ENCODE assay signal across 8 cellular contexts in the genomic region with DNA sequence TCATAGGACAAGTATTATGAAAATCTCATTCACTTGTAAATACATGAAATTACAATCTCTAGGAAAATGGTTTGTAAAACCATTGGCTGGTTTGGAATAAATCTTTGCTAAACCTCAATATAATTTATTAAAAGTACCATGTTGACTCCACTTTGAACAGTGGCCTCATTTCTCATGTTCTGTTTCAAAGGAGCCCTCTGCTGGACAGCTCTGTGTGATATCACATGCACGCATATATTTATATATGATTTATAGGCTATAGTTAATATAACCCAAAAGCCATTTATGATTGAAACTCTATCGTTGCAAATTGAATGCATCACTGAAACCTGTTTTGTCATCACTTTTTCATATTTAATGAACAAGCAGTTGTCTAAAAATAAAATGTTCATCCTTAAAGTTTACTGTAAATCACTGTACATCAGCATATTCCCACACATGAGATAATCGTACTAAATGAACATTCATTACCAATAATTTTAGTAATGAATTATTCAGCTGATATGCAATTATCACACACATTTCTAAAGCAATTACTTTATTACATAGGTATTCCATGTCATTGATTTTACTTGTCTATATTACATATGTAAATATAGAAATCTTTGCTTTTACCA.
DNase-seq lines count a peak whose midpoint lies in the region; ATAC-seq and TF ChIP-seq lines count a peak whose summit lies in the region.

No MANE protein-coding gene starts in this region.

- H3K9me3 Mint-ChIP-seq in glutamatergic neuron (ENCODE audit: unreplicated experiment) (no peaks in the 10 kb centered on the region), Calu3 (ENCODE audit: low read depth, unreplicated experiment) (no peaks in the 10 kb centered on the region)

- peak; percentile 59 for TF ChIP-seq CTCF in AG10803 (conservative IDR thresholded peaks at IDR 0.05; ENCODE audit: low read length)
- TF ChIP-seq CTCF in glutamatergic neuron (IDR thresholded peaks at IDR 0.05; ENCODE audit: partially characterized antibody, unreplicated experiment), result peak; percentile 49
- no peak for TF ChIP-seq CTCF in Calu3 (IDR thresholded peaks at IDR 0.05; ENCODE audit: unreplicated experiment)
- no peak for TF ChIP-seq CTCF in omental fat pad (IDR thresholded peaks at IDR 0.05)

- CTCF ChIA-PET in Calu3 (lab: Charles Lee), result no interaction called here

- no peak for ATAC-seq in HG02642 (IDR thresholded peaks at IDR 0.05; ENCODE audit: poor library complexity, unreplicated experiment)
- ATAC-seq in omental fat pad (ENCODE audit: low FRiP score), result no peak

- in situ Hi-C loops in KBM-7 (cut with MboI; ENCODE audit: low pct_unique_long_range_greater_than_20kb, low sequenced_read_pairs) (no loop called here), SK-MEL-5 (cut with HindIII; ENCODE audit: low pct_unique_long_range_greater_than_20kb, low sequenced_read_pairs) (no loop called here)

- H3K36me3 Mint-ChIP-seq in glutamatergic neuron (ENCODE audit: unreplicated experiment), result no peaks in the 10 kb centered on the region
- H3K36me3 Mint-ChIP-seq in Calu3 (ENCODE audit: insufficient read depth, unreplicated experiment), result no peaks in the 10 kb centered on the region

- H3K4me1 Mint-ChIP-seq in glutamatergic neuron (ENCODE audit: low read depth, unreplicated experiment), result peaks cover 6% of the 10 kb centered on the region
- no peaks in the 10 kb centered on the region for H3K4me1 Mint-ChIP-seq in Calu3 (ENCODE audit: low read depth, unreplicated experiment)

- H3K27me3 Mint-ChIP-seq in glutamatergic neuron (ENCODE audit: unreplicated experiment), result no peaks in the 10 kb centered on the region
- no peaks in the 10 kb centered on the region for H3K27me3 Mint-ChIP-seq in Calu3 (ENCODE audit: unreplicated experiment)

- H3K4me3 ChIP-seq in AG10803 (ENCODE audit: low read length), result no peak overlapping the region

- no peak overlapping the region for H3K4me3 Mint-ChIP-seq in glutamatergic neuron (ENCODE audit: unreplicated experiment)
- no peak overlapping the region for H3K4me3 Mint-ChIP-seq in Calu3 (ENCODE audit: low read depth, unreplicated experiment)

- intact Hi-C loops in Calu3 (cut with micrococcal nuclease; ENCODE audit: unreplicated experiment), result loop anchor here (1.0 to 5.0 kb wide), 3 partner anchors 361 to 856 kb away; no protein-coding TSS in a partner anchor

- no peak overlapping the region for H3K27ac Mint-ChIP-seq in glutamatergic neuron (ENCODE audit: unreplicated experiment)
- no peak overlapping the region for H3K27ac Mint-ChIP-seq in Calu3 (ENCODE audit: unreplicated experiment)

- DNase-seq in AG10803 (ENCODE audit: low read depth) (peak; percentile 41), KBM-7 (peak; percentile 19), SK-MEL-5 (ENCODE audit: low read depth, low spot score) (peak; percentile 55), glutamatergic neuron (no peak), Calu3 (no peak), omental fat pad (ENCODE audit: low spot score) (no peak)
- DNase-seq in activated CD4-positive, alpha-beta T cell treated with anti-CD3 and anti-CD28 coated beads, Interleukin-2, amount 50 U/mL, for 48 hours, result no peak

- BruUV-seq in Calu3 (replicated peaks; lab: Mats Ljungman, UMichigan), result no TSS peak

Comparison
In these comparisons a context has a peak if more than half of its experiments do, and no peak if none do; other contexts are left out.
1. DNase-seq: peak in AG10803 (single experiment), KBM-7 (single experiment) and SK-MEL-5 (single experiment); none in glutamatergic neuron (single experiment), Calu3 (single experiment), omental fat pad (single experiment) and activated CD4-positive, alpha-beta T cell treated with anti-CD3 and anti-CD28 coated beads, Interleukin-2, amount 50 U/mL, for 48 hours (0 of 2).
2. CTCF ChIP-seq: peak in AG10803 (single experiment) and glutamatergic neuron (single experiment); none in Calu3 (single experiment) and omental fat pad (0 of 3).